In the genomic region with DNA sequence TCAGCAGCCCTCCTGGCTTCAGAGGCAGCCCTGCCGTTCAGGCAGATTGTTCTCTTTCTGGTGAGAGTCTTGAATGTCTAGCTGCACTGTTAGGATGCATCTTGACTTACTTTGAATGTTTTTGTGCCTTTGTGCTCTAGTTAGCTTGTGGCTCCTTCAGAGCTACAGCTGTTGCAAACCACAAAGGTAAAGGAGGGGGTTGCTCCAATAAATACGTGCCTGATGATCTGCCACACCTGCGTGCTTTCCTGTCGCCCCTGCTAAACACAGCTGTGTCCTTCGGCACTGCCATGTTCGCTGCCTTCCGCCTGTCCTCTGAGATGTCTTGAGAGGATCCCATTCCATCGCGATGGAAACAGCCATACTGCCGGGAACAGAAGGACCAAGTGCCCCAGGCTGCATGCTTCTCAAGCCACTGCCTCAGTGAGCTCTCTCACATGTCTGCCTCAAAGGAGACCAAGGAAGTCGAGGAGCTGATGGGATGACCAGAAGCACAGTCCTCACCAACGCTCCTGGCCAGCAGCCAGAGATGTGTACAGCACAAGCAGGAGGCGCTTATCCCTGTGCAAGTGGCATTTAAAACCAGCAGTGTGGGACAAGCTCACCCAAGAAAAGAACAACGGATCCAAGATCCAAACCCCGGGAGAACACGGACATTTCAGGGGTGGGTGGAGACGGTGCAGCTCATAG, we compare ENCODE assay signal across 24 cellular contexts. TPM values are rescaled to one million over a fixed set of nuclear protein-coding genes. Genes with fewer than 3 reads are reported as not detected.
DNase-seq lines count a peak whose midpoint lies in the region; ATAC-seq and TF ChIP-seq lines count a peak whose summit lies in the region.
"Had no signal": no experiment of that assay in that cellular context is flagged by ENCODE, and none has a peak within 500 bp of the region (broad histone marks: within the 10 kb centered on the region; RNA-seq: fewer than 3 reads in every experiment).

No MANE protein-coding gene starts in this region.

- peaks cover 0 to 37% (median 0%) of the 10 kb centered on the region in 45 donors for H3K27me3 ChIP-seq in dorsolateral prefrontal cortex
- no peaks in the 10 kb centered on the region for H3K27me3 ChIP-seq in testis
- H3K27me3 ChIP-seq in lower lobe of right lung (ENCODE audit: low read depth) = peaks cover 24% of the 10 kb centered on the region

- TF ChIP-seq CTCF in dorsolateral prefrontal cortex (IDR thresholded peaks at IDR 0.05 in 54 of 56, conservative IDR thresholded peaks at IDR 0.05 in 2 of 56; ENCODE audit: low read depth in 1 of 56, partially characterized antibody in 56 of 56) = no peak
- TF ChIP-seq CTCF in testis (IDR thresholded peaks at IDR 0.05) = no peak
- no peak for TF ChIP-seq CTCF in lower lobe of right lung (IDR thresholded peaks at IDR 0.05)
- no peak for TF ChIP-seq CTCF in GM13977 (IDR thresholded peaks at IDR 0.05; ENCODE audit: extremely low read depth, insufficient read depth, missing control alignments)

- no peak for ATAC-seq in lower lobe of right lung
- ATAC-seq: activated T-cell treated with anti-CD3 and anti-CD28 coated beads, Interleukin-2, amount 50 U/mL, for 72 hours; heart right ventricle; left cardiac atrium had no signal

- DNase-seq in NCI-H2107 treated with DMSO at 0.1 percent for 48 hours (lab: John Stamatoyannopoulos, UW; ENCODE audit: unreplicated experiment) = peak; percentile 63
- DNase-seq in NCI-H2107 (lab: John Stamatoyannopoulos, UW) = no peak
- DNase-seq in RPMI7951 (ENCODE audit: low read depth) = peak; percentile 15
- DNase-seq in dorsolateral prefrontal cortex = peak in 4 of 10 donors; percentile 63 to 75 (median 66)
- DNase-seq in testis = peak; percentile 67
- DNase-seq in lower lobe of right lung = no peak
- no peak for DNase-seq in GM13977 (ENCODE audit: low spot score)
- DNase-seq in globus pallidus (ENCODE audit: low spot score) = no peak
- DNase-seq: 8988T; activated T-cell treated with anti-CD3 and anti-CD28 coated beads, Interleukin-2, amount 50 U/mL, for 72 hours; cerebellar nuclear complex; DMS79; heart right ventricle; left cardiac atrium; NCI-H1048; NCI-H1694 treated with DMSO at 0.1 percent for 48 hours; NCI-H2227 treated with DMSO at 0.1 percent for 48 hours; NCI-H748 treated with DMSO at 0.1 percent for 48 hours; retina; stimulated activated CD4-positive, alpha-beta T cell treated with anti-CD3 and anti-CD28 coated beads, Interleukin-2, amount 100 ng/mL, for 24 hours had no signal

- intact Hi-C loops in dorsolateral prefrontal cortex (cut with DNase I) = loop anchor here (5.0 to 10.0 kb wide), 2 partner anchors 51 to 113 kb away; partner anchors contain the start of gene TMEM35B (in 1 of the 2)
- intact Hi-C loops in testis (cut with DNase I; ENCODE audit: low total_unique reads) = loop anchor here (10.0 kb wide), 1 partner anchor 113 kb away; the partner anchor contains the start of gene TMEM35B
- intact Hi-C loops in lower lobe of right lung (cut with DNase I) = no loop called here

- H3K9me3 ChIP-seq in testis (no peaks in the 10 kb centered on the region), lower lobe of right lung (no peaks in the 10 kb centered on the region)
- H3K9me3 ChIP-seq: heart right ventricle had no signal

- no peaks in the 10 kb centered on the region for H3K4me1 ChIP-seq in testis
- H3K4me1 ChIP-seq in lower lobe of right lung = peaks cover 8% of the 10 kb centered on the region

- H3K4me3 ChIP-seq in dorsolateral prefrontal cortex (no peak overlapping the region), testis (no peak overlapping the region), lower lobe of right lung (no peak overlapping the region)
- H3K4me3 ChIP-seq: heart right ventricle, smooth muscle cell had no signal

- H3K27ac ChIP-seq in dorsolateral prefrontal cortex = peak overlapping the region in 56 of 59 donors; percentile 29 to 91 (median 78)
- H3K27ac ChIP-seq in testis = no peak overlapping the region
- no peak overlapping the region for H3K27ac ChIP-seq in lower lobe of right lung
- H3K27ac ChIP-seq: heart right ventricle, RWPE1 had no signal

- WGBS in testis, 2 donors = 68 to 78% methylated on average over 16 to 17 of the region's 17 CpGs

- TF ChIP-seq POLR2A in testis (IDR thresholded peaks at IDR 0.05) = no peak

- in situ Hi-C loops in GM13977 (cut with MboI; ENCODE audit: low pct_unique_long_range_greater_than_20kb, low sequenced_read_pairs, unreplicated experiment) = no loop called here

- H3K36me3 ChIP-seq in testis (ENCODE audit: low read depth, missing control alignments) (no peaks in the 10 kb centered on the region), lower lobe of right lung (no peaks in the 10 kb centered on the region)
- H3K36me3 ChIP-seq: heart right ventricle had no signal

RNA-seq across cellular contexts. Expression of gene SMIM12, which starts 12.0 kb away (rescaled TPM):
- 31.5 and 47.6 TPM in 2 replicates for total RNA-seq in RPMI7951 (2014; rRNA removed; shearing (Covaris generic))
- 10 to 100 TPM; 28.2 to 65.2 (median 48.3) TPM for total RNA-seq in dorsolateral prefrontal cortex
- total RNA-seq in testis = 10 to 100 TPM; 25.8 to 27.1 TPM
- polyA plus RNA-seq in testis (ENCODE audit: insufficient read depth, low read depth, low replicate concordance) = 52.3 TPM
- total RNA-seq in lower lobe of right lung = 34.0 TPM

RNA-seq across cellular contexts. Expression of gene DLGAP3, which starts 57.9 kb away (rescaled TPM):
- under 0.01 TPM in 1 of 2 replicates, not detected in the other for total RNA-seq in RPMI7951 (2014; rRNA removed; shearing (Covaris generic))
- 100 to 1,000 TPM in 107 of 120 experiments, 10 to 100 TPM in 13; 30.3 to 213 (median 129) TPM for total RNA-seq in dorsolateral prefrontal cortex
- total RNA-seq in testis = 10 to 100 TPM; 19.8 to 22.5 TPM
- 10.6 TPM for polyA plus RNA-seq in testis (ENCODE audit: insufficient read depth, low read depth, low replicate concordance)
- total RNA-seq in lower lobe of right lung = 0.18 TPM
- total RNA-seq: osteoblast, smooth muscle cell had no signal
- polyA plus RNA-seq: CD8-positive, alpha-beta memory T cell; smooth muscle cell had no signal

Comparison
In these comparisons a context has a peak if more than half of its experiments do, and no peak if none do; other contexts are left out.
1. DNase-seq: peak in NCI-H2107 treated with DMSO at 0.1 percent for 48 hours (single experiment), RPMI7951 (single experiment) and testis (single experiment); none in NCI-H2107 (single experiment), lower lobe of right lung (single experiment), GM13977 (single experiment) and globus pallidus (single experiment).
2. H3K27ac ChIP-seq: peak in dorsolateral prefrontal cortex (56 of 59); none in testis (0 of 2) and lower lobe of right lung (single experiment).
3. RNA of gene DLGAP3, which starts 57.9 kb away (total RNA-seq): 30.3 to 213 TPM in dorsolateral prefrontal cortex and 19.8 to 22.5 TPM in testis; 0.18 TPM in lower lobe of right lung (single experiment) and under 0.01 TPM in RPMI7951; every median in the first group is over 10 times any median in the second.